Comparison of ENCODE assay signal across 9 cellular contexts in genomic region chr2:160221391-160222276, GRCh38. TPM values are rescaled to one million over a fixed set of nuclear protein-coding genes. Genes with fewer than 3 reads are reported as not detected.
DNase-seq lines count a peak whose midpoint lies in the region; FAIRE-seq and TF ChIP-seq lines count a peak whose summit lies in the region.
"Had no signal": no experiment of that assay in that cellular context is flagged by ENCODE, and none has a peak within 500 bp of the region (broad histone marks: within the 10 kb centered on the region; RNA-seq: fewer than 3 reads in every experiment).

No MANE protein-coding gene starts in this region.

- peak overlapping the region; percentile 87 for H2BK5ac ChIP-seq in trophoblast cell (ENCODE audit: low read depth, low read length, poor library complexity)

- H3K18ac ChIP-seq in trophoblast cell (ENCODE audit: low read length): peak overlapping the region; percentile 60

- peak overlapping the region; percentile 95 for H3K27ac ChIP-seq in trophoblast cell (ENCODE audit: low read depth, low read length)
- no peak overlapping the region for H3K27ac ChIP-seq in Karpas-422 (ENCODE audit: low read length)

- H3K4me3 ChIP-seq in fibroblast of villous mesenchyme (ENCODE audit: low read depth, low read length): no peak overlapping the region
- H3K4me3 ChIP-seq in trophoblast cell (ENCODE audit: low read depth, low read length): no peak overlapping the region
- H3K4me3 ChIP-seq in Karpas-422 (ENCODE audit: low read length): no peak overlapping the region

- H3K79me1 ChIP-seq in trophoblast cell (ENCODE audit: low read length): peaks cover 61% of the 10 kb centered on the region

- H3K27me3 ChIP-seq in trophoblast cell (ENCODE audit: insufficient read depth, low read length) (no peaks in the 10 kb centered on the region), Karpas-422 (ENCODE audit: low read length) (no peaks in the 10 kb centered on the region)

- peak overlapping the region; percentile 92 for H3K14ac ChIP-seq in trophoblast cell (ENCODE audit: low read length)

- no peaks in the 10 kb centered on the region for H3K36me3 ChIP-seq in trophoblast cell (ENCODE audit: control insufficient read depth in 1 of 2, insufficient read depth in 2 of 2, low read length in 2 of 2)
- no peaks in the 10 kb centered on the region for H3K36me3 ChIP-seq in Karpas-422 (ENCODE audit: insufficient read depth, low read length)

- H2AFZ ChIP-seq in trophoblast cell (ENCODE audit: insufficient read depth, low read length, poor library complexity) (peak overlapping the region; percentile 19), Karpas-422 (ENCODE audit: low read length) (no peak overlapping the region)

- H2BK120ac ChIP-seq in trophoblast cell (ENCODE audit: insufficient read depth, low read length, poor library complexity): peak overlapping the region; percentile 99

- FAIRE-seq in GM12891 (lab: Jason Lieb, UNC): no peak

- no peak for TF ChIP-seq POLR2A in GM12891 (IDR thresholded peaks at IDR 0.05; ENCODE audit: low read depth, low read length)

- H4K20me1 ChIP-seq in Karpas-422 (ENCODE audit: insufficient read depth, low read depth, low read length): no peaks in the 10 kb centered on the region

- no peak overlapping the region for H3K4me2 ChIP-seq in trophoblast cell (ENCODE audit: low read length)
- no peak overlapping the region for H3K4me2 ChIP-seq in Karpas-422 (ENCODE audit: low read depth, low read length, poor library complexity, severe bottlenecking)

- no peak for TF ChIP-seq CTCF in fibroblast of villous mesenchyme (IDR thresholded peaks at IDR 0.05; ENCODE audit: insufficient read depth, low read depth, low read length)

- H3K23ac ChIP-seq in trophoblast cell (ENCODE audit: low read length): no peak overlapping the region

- DNase-seq in Daoy (ENCODE audit: low read depth) (peak; percentile 93), RPMI7951 (ENCODE audit: low read depth) (peak; percentile 72), fibroblast of villous mesenchyme (ENCODE audit: low read depth) (peak; percentile 88), trophoblast cell (peak; percentile 84 to 89), GM12891 (ENCODE audit: insufficient read length, low spot score) (no peak), Karpas-422 (no peak)
- DNase-seq in stimulated activated CD4-positive, alpha-beta T cell treated with anti-CD3 and anti-CD28 coated beads, Interleukin-12 subunit alpha, Interleukin-12 subunit beta, amount 100 ng/mL, for 4 hours: no peak
- no peak for DNase-seq in activated CD4-positive, CD25-positive, alpha-beta regulatory T cell (lab: John Stamatoyannopoulos, UW)
- DNase-seq: activated B cell treated with CpG ODN at 0.5 μM for 24 hours had no signal

- H3K9ac ChIP-seq in trophoblast cell (ENCODE audit: low read length) (peak overlapping the region; percentile 21), Karpas-422 (ENCODE audit: low read length) (no peak overlapping the region)

- H3K79me2 ChIP-seq in trophoblast cell (ENCODE audit: control insufficient read depth, insufficient read depth, low read length, poor library complexity) (peaks cover 21% of the 10 kb centered on the region), Karpas-422 (ENCODE audit: low read length) (no peaks in the 10 kb centered on the region)

- peak overlapping the region; percentile 90 for H4K91ac ChIP-seq in trophoblast cell (ENCODE audit: low read depth, low read length)

- peak overlapping the region; percentile 0 for H4K12ac ChIP-seq in trophoblast cell (ENCODE audit: low read depth, low read length)

- H3K4ac ChIP-seq in trophoblast cell (ENCODE audit: low read depth, low read length): peak overlapping the region; percentile 41

- H3K9me3 ChIP-seq in trophoblast cell (ENCODE audit: insufficient read depth, low read depth, low read length) (no peaks in the 10 kb centered on the region), Karpas-422 (ENCODE audit: low read length) (no peaks in the 10 kb centered on the region)

- peaks cover 43 to 50% of the 10 kb centered on the region in 2 experiments for H3K4me1 ChIP-seq in trophoblast cell (ENCODE audit: control insufficient read depth in 1 of 2, insufficient read depth in 2 of 2, low read length in 2 of 2)
- H3K4me1 ChIP-seq in Karpas-422 (ENCODE audit: low read length): no peaks in the 10 kb centered on the region

- H2BK12ac ChIP-seq in trophoblast cell (ENCODE audit: low read length): peak overlapping the region; percentile 93

- peak overlapping the region; percentile 39 for H2AK5ac ChIP-seq in trophoblast cell (ENCODE audit: low read length)

- no CpG with 5 or more reads among the region's 12 CpGs for WGBS in trophoblast cell (ENCODE audit: extremely low coverage, insufficient coverage, insufficient read length)

- H3K9me2 ChIP-seq in Karpas-422 (replicated peaks; ENCODE audit: insufficient read depth, low read length): no peaks in the 10 kb centered on the region

- H4K8ac ChIP-seq in trophoblast cell (ENCODE audit: low read depth, low read length): peak overlapping the region; percentile 65

TF ChIP-seq in GM12891, 5 proteins besides CTCF, POLR2A, EP300 and RAD21:
- TF ChIP-seq SPI1 (IDR thresholded peaks at IDR 0.05; ENCODE audit: low read depth, low read length) (no peak), PAX5 (IDR thresholded peaks at IDR 0.05; ENCODE audit: insufficient read depth, low read length, severe bottlenecking) (no peak), TAF1 (IDR thresholded peaks at IDR 0.05; ENCODE audit: low read depth, low read length) (no peak), POLR2AphosphoS5 (IDR thresholded peaks at IDR 0.05; ENCODE audit: low read depth, low read length) (no peak), POU2F2 (IDR thresholded peaks at IDR 0.05; ENCODE audit: low read depth, low read length) (no peak)

RNA-seq across cellular contexts. Expression of gene ITGB6, which starts 21.6 kb away (rescaled TPM):
- 3.1 and 4.2 TPM in 2 replicates for total RNA-seq in Daoy (2014; rRNA removed; shearing (Covaris generic))
- total RNA-seq in RPMI7951 (2014; rRNA removed; shearing (Covaris generic)): 0.10 and 0.36 TPM in 2 replicates
- under 0.01 TPM in 1 of 2 replicates, not detected in the other for total RNA-seq in fibroblast of villous mesenchyme
- polyA plus RNA-seq in trophoblast cell (2013): 100 and 101 TPM in 2 replicates
- not detected for polyA plus RNA-seq in GM12891 (2012; ENCODE audit: low read depth, missing spikeins)
- total RNA-seq in Karpas-422 (2014; rRNA removed; shearing (Covaris generic); ENCODE audit: low replicate concordance): not detected in 2 replicates
- total RNA-seq: activated B cell treated with CpG ODN at 0.5 μM for 24 hours had no signal

Comparison
In these comparisons a context has a peak if more than half of its experiments do, and no peak if none do; other contexts are left out.
1. DNase-seq: peak in Daoy (single experiment), RPMI7951 (single experiment), fibroblast of villous mesenchyme (single experiment) and trophoblast cell (2 of 2); none in stimulated activated CD4-positive, alpha-beta T cell treated with anti-CD3 and anti-CD28 coated beads, Interleukin-12 subunit alpha, Interleukin-12 subunit beta, amount 100 ng/mL, for 4 hours (single experiment), GM12891 (single experiment), activated CD4-positive, CD25-positive, alpha-beta regulatory T cell (0 of 4) and Karpas-422 (single experiment).